Comparison of ENCODE assay signal across 2 cellular contexts in the genomic region with DNA sequence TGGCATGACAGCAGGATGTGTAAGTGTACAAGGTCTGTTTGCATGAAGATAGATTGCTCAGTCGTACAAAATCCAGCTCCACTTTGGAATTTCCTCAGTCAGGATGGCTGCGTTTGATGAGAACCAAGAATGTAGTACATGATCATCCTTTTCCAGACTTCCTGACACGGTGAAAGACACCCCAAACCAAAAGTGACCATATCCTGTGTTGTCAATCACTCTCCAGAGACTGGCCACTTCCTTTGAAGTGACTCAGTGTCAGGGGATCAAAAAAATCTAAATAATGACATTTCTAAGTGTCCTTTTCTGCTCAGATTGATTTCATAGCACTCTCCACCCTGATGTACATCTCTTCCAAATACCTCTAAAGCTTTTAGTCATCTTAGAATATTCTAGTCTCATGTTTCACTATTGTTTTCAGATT.
TF ChIP-seq lines count a peak whose summit lies in the region.

No MANE protein-coding gene starts in this region.

TF ChIP-seq in GM23338, 12 proteins besides CTCF, POLR2A, EP300 and RAD21 (continued from another document):
- TF ChIP-seq, protein P1, sequence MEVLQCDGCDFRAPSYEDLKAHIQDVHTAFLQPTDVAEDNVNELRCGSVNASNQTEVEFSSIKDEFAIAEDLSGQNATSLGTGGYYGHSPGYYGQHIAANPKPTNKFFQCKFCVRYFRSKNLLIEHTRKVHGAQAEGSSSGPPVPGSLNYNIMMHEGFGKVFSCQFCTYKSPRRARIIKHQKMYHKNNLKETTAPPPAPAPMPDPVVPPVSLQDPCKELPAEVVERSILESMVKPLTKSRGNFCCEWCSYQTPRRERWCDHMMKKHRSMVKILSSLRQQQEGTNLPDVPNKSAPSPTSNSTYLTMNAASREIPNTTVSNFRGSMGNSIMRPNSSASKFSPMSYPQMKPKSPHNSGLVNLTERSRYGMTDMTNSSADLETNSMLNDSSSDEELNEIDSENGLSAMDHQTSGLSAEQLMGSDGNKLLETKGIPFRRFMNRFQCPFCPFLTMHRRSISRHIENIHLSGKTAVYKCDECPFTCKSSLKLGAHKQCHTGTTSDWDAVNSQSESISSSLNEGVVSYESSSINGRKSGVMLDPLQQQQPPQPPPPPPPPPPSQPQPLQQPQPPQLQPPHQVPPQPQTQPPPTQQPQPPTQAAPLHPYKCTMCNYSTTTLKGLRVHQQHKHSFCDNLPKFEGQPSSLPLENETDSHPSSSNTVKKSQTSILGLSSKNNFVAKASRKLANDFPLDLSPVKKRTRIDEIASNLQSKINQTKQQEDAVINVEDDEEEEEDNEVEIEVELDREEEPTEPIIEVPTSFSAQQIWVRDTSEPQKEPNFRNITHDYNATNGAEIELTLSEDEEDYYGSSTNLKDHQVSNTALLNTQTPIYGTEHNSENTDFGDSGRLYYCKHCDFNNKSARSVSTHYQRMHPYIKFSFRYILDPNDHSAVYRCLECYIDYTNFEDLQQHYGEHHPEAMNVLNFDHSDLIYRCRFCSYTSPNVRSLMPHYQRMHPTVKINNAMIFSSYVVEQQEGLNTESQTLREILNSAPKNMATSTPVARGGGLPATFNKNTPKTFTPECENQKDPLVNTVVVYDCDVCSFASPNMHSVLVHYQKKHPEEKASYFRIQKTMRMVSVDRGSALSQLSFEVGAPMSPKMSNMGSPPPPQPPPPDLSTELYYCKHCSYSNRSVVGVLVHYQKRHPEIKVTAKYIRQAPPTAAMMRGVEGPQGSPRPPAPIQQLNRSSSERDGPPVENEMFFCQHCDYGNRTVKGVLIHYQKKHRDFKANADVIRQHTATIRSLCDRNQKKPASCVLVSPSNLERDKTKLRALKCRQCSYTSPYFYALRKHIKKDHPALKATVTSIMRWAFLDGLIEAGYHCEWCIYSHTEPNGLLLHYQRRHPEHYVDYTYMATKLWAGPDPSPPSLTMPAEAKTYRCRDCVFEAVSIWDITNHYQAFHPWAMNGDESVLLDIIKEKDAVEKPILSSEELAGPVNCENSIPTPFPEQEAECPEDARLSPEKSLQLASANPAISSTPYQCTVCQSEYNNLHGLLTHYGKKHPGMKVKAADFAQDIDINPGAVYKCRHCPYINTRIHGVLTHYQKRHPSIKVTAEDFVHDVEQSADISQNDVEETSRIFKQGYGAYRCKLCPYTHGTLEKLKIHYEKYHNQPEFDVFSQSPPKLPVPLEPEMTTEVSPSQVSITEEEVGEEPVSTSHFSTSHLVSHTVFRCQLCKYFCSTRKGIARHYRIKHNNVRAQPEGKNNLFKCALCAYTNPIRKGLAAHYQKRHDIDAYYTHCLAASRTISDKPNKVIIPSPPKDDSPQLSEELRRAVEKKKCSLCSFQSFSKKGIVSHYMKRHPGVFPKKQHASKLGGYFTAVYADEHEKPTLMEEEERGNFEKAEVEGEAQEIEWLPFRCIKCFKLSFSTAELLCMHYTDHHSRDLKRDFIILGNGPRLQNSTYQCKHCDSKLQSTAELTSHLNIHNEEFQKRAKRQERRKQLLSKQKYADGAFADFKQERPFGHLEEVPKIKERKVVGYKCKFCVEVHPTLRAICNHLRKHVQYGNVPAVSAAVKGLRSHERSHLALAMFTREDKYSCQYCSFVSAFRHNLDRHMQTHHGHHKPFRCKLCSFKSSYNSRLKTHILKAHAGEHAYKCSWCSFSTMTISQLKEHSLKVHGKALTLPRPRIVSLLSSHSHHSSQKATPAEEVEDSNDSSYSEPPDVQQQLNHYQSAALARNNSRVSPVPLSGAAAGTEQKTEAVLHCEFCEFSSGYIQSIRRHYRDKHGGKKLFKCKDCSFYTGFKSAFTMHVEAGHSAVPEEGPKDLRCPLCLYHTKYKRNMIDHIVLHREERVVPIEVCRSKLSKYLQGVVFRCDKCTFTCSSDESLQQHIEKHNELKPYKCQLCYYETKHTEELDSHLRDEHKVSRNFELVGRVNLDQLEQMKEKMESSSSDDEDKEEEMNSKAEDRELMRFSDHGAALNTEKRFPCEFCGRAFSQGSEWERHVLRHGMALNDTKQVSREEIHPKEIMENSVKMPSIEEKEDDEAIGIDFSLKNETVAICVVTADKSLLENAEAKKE (CRISPR knock-in tag; IDR thresholded peaks at IDR 0.05), result no peak
- TF ChIP-seq POLR2AphosphoS5 (IDR thresholded peaks at IDR 0.05; ENCODE audit: low read depth) (no peak), EZH2phosphoT487 (IDR thresholded peaks at IDR 0.05; ENCODE audit: unreplicated experiment) (no peak), JUNB (IDR thresholded peaks at IDR 0.05; ENCODE audit: unreplicated experiment) (no peak), ZNF114 (CRISPR knock-in tag; IDR thresholded peaks at IDR 0.05) (no peak), NANOG (IDR thresholded peaks at IDR 0.05; ENCODE audit: borderline replicate concordance) (no peak), CREB1 (CRISPR knock-in tag; IDR thresholded peaks at IDR 0.05; ENCODE audit: low read depth) (no peak)
- TF ChIP-seq, protein P2, sequence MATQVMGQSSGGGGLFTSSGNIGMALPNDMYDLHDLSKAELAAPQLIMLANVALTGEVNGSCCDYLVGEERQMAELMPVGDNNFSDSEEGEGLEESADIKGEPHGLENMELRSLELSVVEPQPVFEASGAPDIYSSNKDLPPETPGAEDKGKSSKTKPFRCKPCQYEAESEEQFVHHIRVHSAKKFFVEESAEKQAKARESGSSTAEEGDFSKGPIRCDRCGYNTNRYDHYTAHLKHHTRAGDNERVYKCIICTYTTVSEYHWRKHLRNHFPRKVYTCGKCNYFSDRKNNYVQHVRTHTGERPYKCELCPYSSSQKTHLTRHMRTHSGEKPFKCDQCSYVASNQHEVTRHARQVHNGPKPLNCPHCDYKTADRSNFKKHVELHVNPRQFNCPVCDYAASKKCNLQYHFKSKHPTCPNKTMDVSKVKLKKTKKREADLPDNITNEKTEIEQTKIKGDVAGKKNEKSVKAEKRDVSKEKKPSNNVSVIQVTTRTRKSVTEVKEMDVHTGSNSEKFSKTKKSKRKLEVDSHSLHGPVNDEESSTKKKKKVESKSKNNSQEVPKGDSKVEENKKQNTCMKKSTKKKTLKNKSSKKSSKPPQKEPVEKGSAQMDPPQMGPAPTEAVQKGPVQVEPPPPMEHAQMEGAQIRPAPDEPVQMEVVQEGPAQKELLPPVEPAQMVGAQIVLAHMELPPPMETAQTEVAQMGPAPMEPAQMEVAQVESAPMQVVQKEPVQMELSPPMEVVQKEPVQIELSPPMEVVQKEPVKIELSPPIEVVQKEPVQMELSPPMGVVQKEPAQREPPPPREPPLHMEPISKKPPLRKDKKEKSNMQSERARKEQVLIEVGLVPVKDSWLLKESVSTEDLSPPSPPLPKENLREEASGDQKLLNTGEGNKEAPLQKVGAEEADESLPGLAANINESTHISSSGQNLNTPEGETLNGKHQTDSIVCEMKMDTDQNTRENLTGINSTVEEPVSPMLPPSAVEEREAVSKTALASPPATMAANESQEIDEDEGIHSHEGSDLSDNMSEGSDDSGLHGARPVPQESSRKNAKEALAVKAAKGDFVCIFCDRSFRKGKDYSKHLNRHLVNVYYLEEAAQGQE (IDR thresholded peaks at IDR 0.05; ENCODE audit: unreplicated experiment), result no peak
- TF ChIP-seq, protein P3, sequence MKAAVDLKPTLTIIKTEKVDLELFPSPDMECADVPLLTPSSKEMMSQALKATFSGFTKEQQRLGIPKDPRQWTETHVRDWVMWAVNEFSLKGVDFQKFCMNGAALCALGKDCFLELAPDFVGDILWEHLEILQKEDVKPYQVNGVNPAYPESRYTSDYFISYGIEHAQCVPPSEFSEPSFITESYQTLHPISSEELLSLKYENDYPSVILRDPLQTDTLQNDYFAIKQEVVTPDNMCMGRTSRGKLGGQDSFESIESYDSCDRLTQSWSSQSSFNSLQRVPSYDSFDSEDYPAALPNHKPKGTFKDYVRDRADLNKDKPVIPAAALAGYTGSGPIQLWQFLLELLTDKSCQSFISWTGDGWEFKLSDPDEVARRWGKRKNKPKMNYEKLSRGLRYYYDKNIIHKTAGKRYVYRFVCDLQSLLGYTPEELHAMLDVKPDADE (IDR thresholded peaks at IDR 0.05), result no peak
TF ChIP-seq in GM23338: peak in this region for 0.

TF ChIP-seq in SK-N-SH, 30 proteins besides CTCF, POLR2A, EP300 and RAD21 (continued from another document):
- TF ChIP-seq, protein P4, sequence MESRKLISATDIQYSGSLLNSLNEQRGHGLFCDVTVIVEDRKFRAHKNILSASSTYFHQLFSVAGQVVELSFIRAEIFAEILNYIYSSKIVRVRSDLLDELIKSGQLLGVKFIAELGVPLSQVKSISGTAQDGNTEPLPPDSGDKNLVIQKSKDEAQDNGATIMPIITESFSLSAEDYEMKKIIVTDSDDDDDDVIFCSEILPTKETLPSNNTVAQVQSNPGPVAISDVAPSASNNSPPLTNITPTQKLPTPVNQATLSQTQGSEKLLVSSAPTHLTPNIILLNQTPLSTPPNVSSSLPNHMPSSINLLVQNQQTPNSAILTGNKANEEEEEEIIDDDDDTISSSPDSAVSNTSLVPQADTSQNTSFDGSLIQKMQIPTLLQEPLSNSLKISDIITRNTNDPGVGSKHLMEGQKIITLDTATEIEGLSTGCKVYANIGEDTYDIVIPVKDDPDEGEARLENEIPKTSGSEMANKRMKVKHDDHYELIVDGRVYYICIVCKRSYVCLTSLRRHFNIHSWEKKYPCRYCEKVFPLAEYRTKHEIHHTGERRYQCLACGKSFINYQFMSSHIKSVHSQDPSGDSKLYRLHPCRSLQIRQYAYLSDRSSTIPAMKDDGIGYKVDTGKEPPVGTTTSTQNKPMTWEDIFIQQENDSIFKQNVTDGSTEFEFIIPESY (IDR thresholded peaks at IDR 0.05; ENCODE audit: borderline replicate concordance, low read depth), result no peak
